2 cellular contexts compared by ENCODE assay signal in the genomic region with DNA sequence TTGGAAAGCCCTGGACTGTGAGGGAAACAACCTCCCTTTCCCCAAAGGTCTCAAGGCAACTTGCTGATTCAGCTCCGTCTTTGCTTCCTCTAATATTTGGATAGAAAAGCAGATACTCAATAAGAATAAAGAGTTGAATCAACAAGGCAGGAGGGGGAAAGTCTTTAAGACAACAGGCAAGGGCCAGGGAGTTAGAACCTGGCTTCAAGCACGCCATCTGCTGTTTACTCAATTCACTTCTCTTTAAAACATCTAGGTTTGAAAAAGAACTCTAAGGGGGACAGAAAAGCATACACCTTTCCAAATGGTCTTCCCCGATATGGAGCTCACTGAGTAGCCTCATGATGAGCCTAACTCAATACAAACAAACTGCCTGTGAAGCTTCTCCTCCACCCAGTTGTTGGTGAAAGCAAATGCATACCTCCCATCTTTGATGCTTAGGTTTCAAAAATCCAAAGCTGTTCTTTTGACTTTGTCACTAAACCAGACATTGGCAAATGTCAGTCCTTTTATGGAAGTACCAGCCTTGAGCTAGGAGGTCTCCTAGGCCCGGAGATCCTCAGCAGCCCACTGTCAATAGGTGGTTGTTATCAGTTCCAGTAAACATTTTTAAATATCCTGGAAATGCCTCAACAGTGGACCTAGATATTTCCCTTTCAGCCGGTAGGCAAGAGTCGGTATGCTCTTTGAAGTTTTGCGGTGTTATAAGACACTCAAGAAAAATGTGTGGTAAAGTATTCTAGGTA.
TF ChIP-seq lines count a peak whose summit lies in the region.

No MANE protein-coding gene starts in this region.

TF ChIP-seq in GM23338, 12 proteins besides CTCF, POLR2A, EP300 and RAD21 (continued from another document):
- TF ChIP-seq, protein P1, sequence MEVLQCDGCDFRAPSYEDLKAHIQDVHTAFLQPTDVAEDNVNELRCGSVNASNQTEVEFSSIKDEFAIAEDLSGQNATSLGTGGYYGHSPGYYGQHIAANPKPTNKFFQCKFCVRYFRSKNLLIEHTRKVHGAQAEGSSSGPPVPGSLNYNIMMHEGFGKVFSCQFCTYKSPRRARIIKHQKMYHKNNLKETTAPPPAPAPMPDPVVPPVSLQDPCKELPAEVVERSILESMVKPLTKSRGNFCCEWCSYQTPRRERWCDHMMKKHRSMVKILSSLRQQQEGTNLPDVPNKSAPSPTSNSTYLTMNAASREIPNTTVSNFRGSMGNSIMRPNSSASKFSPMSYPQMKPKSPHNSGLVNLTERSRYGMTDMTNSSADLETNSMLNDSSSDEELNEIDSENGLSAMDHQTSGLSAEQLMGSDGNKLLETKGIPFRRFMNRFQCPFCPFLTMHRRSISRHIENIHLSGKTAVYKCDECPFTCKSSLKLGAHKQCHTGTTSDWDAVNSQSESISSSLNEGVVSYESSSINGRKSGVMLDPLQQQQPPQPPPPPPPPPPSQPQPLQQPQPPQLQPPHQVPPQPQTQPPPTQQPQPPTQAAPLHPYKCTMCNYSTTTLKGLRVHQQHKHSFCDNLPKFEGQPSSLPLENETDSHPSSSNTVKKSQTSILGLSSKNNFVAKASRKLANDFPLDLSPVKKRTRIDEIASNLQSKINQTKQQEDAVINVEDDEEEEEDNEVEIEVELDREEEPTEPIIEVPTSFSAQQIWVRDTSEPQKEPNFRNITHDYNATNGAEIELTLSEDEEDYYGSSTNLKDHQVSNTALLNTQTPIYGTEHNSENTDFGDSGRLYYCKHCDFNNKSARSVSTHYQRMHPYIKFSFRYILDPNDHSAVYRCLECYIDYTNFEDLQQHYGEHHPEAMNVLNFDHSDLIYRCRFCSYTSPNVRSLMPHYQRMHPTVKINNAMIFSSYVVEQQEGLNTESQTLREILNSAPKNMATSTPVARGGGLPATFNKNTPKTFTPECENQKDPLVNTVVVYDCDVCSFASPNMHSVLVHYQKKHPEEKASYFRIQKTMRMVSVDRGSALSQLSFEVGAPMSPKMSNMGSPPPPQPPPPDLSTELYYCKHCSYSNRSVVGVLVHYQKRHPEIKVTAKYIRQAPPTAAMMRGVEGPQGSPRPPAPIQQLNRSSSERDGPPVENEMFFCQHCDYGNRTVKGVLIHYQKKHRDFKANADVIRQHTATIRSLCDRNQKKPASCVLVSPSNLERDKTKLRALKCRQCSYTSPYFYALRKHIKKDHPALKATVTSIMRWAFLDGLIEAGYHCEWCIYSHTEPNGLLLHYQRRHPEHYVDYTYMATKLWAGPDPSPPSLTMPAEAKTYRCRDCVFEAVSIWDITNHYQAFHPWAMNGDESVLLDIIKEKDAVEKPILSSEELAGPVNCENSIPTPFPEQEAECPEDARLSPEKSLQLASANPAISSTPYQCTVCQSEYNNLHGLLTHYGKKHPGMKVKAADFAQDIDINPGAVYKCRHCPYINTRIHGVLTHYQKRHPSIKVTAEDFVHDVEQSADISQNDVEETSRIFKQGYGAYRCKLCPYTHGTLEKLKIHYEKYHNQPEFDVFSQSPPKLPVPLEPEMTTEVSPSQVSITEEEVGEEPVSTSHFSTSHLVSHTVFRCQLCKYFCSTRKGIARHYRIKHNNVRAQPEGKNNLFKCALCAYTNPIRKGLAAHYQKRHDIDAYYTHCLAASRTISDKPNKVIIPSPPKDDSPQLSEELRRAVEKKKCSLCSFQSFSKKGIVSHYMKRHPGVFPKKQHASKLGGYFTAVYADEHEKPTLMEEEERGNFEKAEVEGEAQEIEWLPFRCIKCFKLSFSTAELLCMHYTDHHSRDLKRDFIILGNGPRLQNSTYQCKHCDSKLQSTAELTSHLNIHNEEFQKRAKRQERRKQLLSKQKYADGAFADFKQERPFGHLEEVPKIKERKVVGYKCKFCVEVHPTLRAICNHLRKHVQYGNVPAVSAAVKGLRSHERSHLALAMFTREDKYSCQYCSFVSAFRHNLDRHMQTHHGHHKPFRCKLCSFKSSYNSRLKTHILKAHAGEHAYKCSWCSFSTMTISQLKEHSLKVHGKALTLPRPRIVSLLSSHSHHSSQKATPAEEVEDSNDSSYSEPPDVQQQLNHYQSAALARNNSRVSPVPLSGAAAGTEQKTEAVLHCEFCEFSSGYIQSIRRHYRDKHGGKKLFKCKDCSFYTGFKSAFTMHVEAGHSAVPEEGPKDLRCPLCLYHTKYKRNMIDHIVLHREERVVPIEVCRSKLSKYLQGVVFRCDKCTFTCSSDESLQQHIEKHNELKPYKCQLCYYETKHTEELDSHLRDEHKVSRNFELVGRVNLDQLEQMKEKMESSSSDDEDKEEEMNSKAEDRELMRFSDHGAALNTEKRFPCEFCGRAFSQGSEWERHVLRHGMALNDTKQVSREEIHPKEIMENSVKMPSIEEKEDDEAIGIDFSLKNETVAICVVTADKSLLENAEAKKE (CRISPR knock-in tag; IDR thresholded peaks at IDR 0.05): no peak
- no peak for TF ChIP-seq EZH2phosphoT487 (IDR thresholded peaks at IDR 0.05; ENCODE audit: unreplicated experiment)
TF ChIP-seq in GM23338: peak in this region for 0.

TF ChIP-seq in WTC11, 78 proteins besides CTCF, POLR2A, EP300 and RAD21 (continued from another document):
- no peak for TF ChIP-seq ZNF281 (CRISPR knock-in tag; IDR thresholded peaks at IDR 0.05)
- TF ChIP-seq CREB1 (CRISPR knock-in tag; IDR thresholded peaks at IDR 0.05): no peak
- no peak for TF ChIP-seq IRF2 (CRISPR knock-in tag; IDR thresholded peaks at IDR 0.05; ENCODE audit: borderline replicate concordance, low read depth)
- no peak for TF ChIP-seq OVOL2 (CRISPR knock-in tag; IDR thresholded peaks at IDR 0.05; ENCODE audit: borderline replicate concordance)
- no peak for TF ChIP-seq AFF4 (CRISPR knock-in tag; IDR thresholded peaks at IDR 0.05; ENCODE audit: borderline replicate concordance)
- TF ChIP-seq, protein P2, sequence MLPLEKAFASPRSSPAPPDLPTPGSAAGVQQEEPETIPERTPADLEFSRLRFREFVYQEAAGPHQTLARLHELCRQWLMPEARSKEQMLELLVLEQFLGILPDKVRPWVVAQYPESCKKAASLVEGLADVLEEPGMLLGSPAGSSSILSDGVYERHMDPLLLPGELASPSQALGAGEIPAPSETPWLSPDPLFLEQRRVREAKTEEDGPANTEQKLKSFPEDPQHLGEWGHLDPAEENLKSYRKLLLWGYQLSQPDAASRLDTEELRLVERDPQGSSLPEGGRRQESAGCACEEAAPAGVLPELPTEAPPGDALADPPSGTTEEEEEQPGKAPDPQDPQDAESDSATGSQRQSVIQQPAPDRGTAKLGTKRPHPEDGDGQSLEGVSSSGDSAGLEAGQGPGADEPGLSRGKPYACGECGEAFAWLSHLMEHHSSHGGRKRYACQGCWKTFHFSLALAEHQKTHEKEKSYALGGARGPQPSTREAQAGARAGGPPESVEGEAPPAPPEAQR (CRISPR knock-in tag; IDR thresholded peaks at IDR 0.05): no peak
- TF ChIP-seq, protein P3, sequence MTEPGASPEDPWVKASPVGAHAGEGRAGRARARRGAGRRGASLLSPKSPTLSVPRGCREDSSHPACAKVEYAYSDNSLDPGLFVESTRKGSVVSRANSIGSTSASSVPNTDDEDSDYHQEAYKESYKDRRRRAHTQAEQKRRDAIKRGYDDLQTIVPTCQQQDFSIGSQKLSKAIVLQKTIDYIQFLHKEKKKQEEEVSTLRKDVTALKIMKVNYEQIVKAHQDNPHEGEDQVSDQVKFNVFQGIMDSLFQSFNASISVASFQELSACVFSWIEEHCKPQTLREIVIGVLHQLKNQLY (CRISPR knock-in tag; IDR thresholded peaks at IDR 0.05): no peak
- no peak for TF ChIP-seq ZNF263 (CRISPR knock-in tag; IDR thresholded peaks at IDR 0.05; ENCODE audit: low read depth)
- TF ChIP-seq, protein P4, sequence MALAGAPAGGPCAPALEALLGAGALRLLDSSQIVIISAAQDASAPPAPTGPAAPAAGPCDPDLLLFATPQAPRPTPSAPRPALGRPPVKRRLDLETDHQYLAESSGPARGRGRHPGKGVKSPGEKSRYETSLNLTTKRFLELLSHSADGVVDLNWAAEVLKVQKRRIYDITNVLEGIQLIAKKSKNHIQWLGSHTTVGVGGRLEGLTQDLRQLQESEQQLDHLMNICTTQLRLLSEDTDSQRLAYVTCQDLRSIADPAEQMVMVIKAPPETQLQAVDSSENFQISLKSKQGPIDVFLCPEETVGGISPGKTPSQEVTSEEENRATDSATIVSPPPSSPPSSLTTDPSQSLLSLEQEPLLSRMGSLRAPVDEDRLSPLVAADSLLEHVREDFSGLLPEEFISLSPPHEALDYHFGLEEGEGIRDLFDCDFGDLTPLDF (CRISPR knock-in tag; IDR thresholded peaks at IDR 0.05): no peak
- TF ChIP-seq, protein P5, sequence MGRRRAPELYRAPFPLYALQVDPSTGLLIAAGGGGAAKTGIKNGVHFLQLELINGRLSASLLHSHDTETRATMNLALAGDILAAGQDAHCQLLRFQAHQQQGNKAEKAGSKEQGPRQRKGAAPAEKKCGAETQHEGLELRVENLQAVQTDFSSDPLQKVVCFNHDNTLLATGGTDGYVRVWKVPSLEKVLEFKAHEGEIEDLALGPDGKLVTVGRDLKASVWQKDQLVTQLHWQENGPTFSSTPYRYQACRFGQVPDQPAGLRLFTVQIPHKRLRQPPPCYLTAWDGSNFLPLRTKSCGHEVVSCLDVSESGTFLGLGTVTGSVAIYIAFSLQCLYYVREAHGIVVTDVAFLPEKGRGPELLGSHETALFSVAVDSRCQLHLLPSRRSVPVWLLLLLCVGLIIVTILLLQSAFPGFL (CRISPR knock-in tag; IDR thresholded peaks at IDR 0.05; ENCODE audit: borderline replicate concordance): no peak
- no peak for TF ChIP-seq MAX (CRISPR knock-in tag; IDR thresholded peaks at IDR 0.05)
- TF ChIP-seq, protein P6, sequence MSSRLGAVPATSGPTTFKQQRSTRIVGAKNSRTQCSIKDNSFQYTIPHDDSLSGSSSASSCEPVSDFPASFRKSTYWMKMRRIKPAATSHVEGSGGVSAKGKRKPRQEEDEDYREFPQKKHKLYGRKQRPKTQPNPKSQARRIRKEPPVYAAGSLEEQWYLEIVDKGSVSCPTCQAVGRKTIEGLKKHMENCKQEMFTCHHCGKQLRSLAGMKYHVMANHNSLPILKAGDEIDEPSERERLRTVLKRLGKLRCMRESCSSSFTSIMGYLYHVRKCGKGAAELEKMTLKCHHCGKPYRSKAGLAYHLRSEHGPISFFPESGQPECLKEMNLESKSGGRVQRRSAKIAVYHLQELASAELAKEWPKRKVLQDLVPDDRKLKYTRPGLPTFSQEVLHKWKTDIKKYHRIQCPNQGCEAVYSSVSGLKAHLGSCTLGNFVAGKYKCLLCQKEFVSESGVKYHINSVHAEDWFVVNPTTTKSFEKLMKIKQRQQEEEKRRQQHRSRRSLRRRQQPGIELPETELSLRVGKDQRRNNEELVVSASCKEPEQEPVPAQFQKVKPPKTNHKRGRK (CRISPR knock-in tag; IDR thresholded peaks at IDR 0.05; ENCODE audit: borderline replicate concordance): no peak
- no peak for TF ChIP-seq NFATC4 (CRISPR knock-in tag; IDR thresholded peaks at IDR 0.05)
